In genomic region chr13:25872871-25873607, GRCh38 we compare ENCODE assay signal across 17 cellular contexts.
DNase-seq lines count a peak whose midpoint lies in the region; ATAC-seq and TF ChIP-seq lines count a peak whose summit lies in the region.
"Had no signal": no experiment of that assay in that cellular context is flagged by ENCODE, and none has a peak within 500 bp of the region (broad histone marks: within the 10 kb centered on the region; RNA-seq: fewer than 3 reads in every experiment).

No MANE protein-coding gene starts in this region.

- ATAC-seq in sciatic nerve (peak; percentile 56), GM18867 (IDR thresholded peaks at IDR 0.05; ENCODE audit: unreplicated experiment) (no peak), HG03175 (IDR thresholded peaks at IDR 0.05; ENCODE audit: unreplicated experiment) (no peak)
- ATAC-seq: body of pancreas; effector memory CD8-positive, alpha-beta T cell; gastroesophageal sphincter had no signal

- H3K36me3 Mint-ChIP-seq in activated naive CD4-positive, alpha-beta T cell treated with anti-CD3 and anti-CD28 coated beads, Interleukin-2, amount 50 U/mL, for 24 hours: no peaks in the 10 kb centered on the region
- peaks cover 11% of the 10 kb centered on the region for H3K36me3 Mint-ChIP-seq in activated naive CD4-positive, alpha-beta T cell treated with anti-CD3 and anti-CD28 coated beads, Interleukin-2, amount 10 ng/mL, durations not matched to agents 7 days and 5 days
- peaks cover 24% of the 10 kb centered on the region for H3K36me3 Mint-ChIP-seq in activated naive CD8-positive, alpha-beta T cell treated with anti-CD3 and anti-CD28 coated beads for 36 hours

- peak overlapping the region; percentile 2 for H3K4me3 Mint-ChIP-seq in activated naive CD4-positive, alpha-beta T cell treated with anti-CD3 and anti-CD28 coated beads, Interleukin-2, amount 50 U/mL, for 24 hours
- no peak overlapping the region for H3K4me3 Mint-ChIP-seq in activated naive CD4-positive, alpha-beta T cell treated with anti-CD3 and anti-CD28 coated beads, Interleukin-2, amount 10 ng/mL, durations not matched to agents 7 days and 5 days
- no peak overlapping the region for H3K4me3 Mint-ChIP-seq in activated naive CD8-positive, alpha-beta T cell treated with anti-CD3 and anti-CD28 coated beads for 36 hours
- H3K4me3 Mint-ChIP-seq: effector memory CD8-positive, alpha-beta T cell had no signal

- H3K27me3 Mint-ChIP-seq in activated naive CD4-positive, alpha-beta T cell treated with anti-CD3 and anti-CD28 coated beads, Interleukin-2, amount 50 U/mL, for 24 hours: no peaks in the 10 kb centered on the region
- H3K27me3 Mint-ChIP-seq in activated naive CD4-positive, alpha-beta T cell treated with anti-CD3 and anti-CD28 coated beads, Interleukin-2, amount 10 ng/mL, durations not matched to agents 7 days and 5 days: no peaks in the 10 kb centered on the region
- no peaks in the 10 kb centered on the region for H3K27me3 Mint-ChIP-seq in activated naive CD8-positive, alpha-beta T cell treated with anti-CD3 and anti-CD28 coated beads for 36 hours
- H3K27me3 Mint-ChIP-seq: effector memory CD8-positive, alpha-beta T cell had no signal

- intact Hi-C loops in sciatic nerve (cut with DNase I): no loop called here

- no peak for TF ChIP-seq CTCF in NB4 (IDR thresholded peaks at IDR 0.05; ENCODE audit: low read depth, low read length)

- no peak for TF ChIP-seq POLR2A in NB4 (IDR thresholded peaks at IDR 0.05; ENCODE audit: extremely low read depth, insufficient read length)

- CTCF ChIA-PET in activated naive CD4-positive, alpha-beta T cell treated with anti-CD3 and anti-CD28 coated beads, Interleukin-2, amount 10 ng/mL, durations not matched to agents 7 days and 5 days (lab: Charles Lee): interaction anchor here (0.8 to 0.9 kb wide), 2 partner anchors 28 to 199 kb away, joined by 3 read pairs; no protein-coding TSS in a partner anchor

- H3K4me3 ChIP-seq in NB4 (ENCODE audit: low read depth, low read length): no peak overlapping the region
- H3K4me3 ChIP-seq: body of pancreas, gastroesophageal sphincter, pancreas had no signal

- H3K4me1 Mint-ChIP-seq in activated naive CD4-positive, alpha-beta T cell treated with anti-CD3 and anti-CD28 coated beads, Interleukin-2, amount 50 U/mL, for 24 hours: peaks cover 73% of the 10 kb centered on the region
- H3K4me1 Mint-ChIP-seq in activated naive CD4-positive, alpha-beta T cell treated with anti-CD3 and anti-CD28 coated beads, Interleukin-2, amount 10 ng/mL, durations not matched to agents 7 days and 5 days: peaks cover 66% of the 10 kb centered on the region
- peaks cover 63% of the 10 kb centered on the region for H3K4me1 Mint-ChIP-seq in activated naive CD8-positive, alpha-beta T cell treated with anti-CD3 and anti-CD28 coated beads for 36 hours

- H3K9me3 Mint-ChIP-seq in activated naive CD4-positive, alpha-beta T cell treated with anti-CD3 and anti-CD28 coated beads, Interleukin-2, amount 50 U/mL, for 24 hours: peaks cover 17% of the 10 kb centered on the region
- H3K9me3 Mint-ChIP-seq in activated naive CD4-positive, alpha-beta T cell treated with anti-CD3 and anti-CD28 coated beads, Interleukin-2, amount 10 ng/mL, durations not matched to agents 7 days and 5 days: peaks cover 6% of the 10 kb centered on the region
- H3K9me3 Mint-ChIP-seq in activated naive CD8-positive, alpha-beta T cell treated with anti-CD3 and anti-CD28 coated beads for 36 hours: peaks cover 18% of the 10 kb centered on the region

- no peak for DNase-seq in activated naive CD4-positive, alpha-beta T cell treated with anti-CD3 and anti-CD28 coated beads, Interleukin-2, amount 10 ng/mL, durations not matched to agents 7 days and 5 days
- DNase-seq in NB4 (ENCODE audit: low read depth): peak; percentile 96
- peak; percentile 18 for DNase-seq in activated naive CD8-positive, alpha-beta T cell treated with anti-CD3 and anti-CD28 coated beads for 36 hours
- DNase-seq in sciatic nerve (ENCODE audit: low spot score): no peak
- no peak for DNase-seq in activated CD8-positive, alpha-beta memory T cell treated with anti-CD3 and anti-CD28 coated beads for 24 hours
- DNase-seq: body of pancreas; effector memory CD8-positive, alpha-beta T cell; HCEC 1CT; midbrain; NCI-H187; pancreas; SHP77 treated with DMSO at 0.1 percent for 48 hours; WERI-Rb-1 had no signal

- H3K27ac Mint-ChIP-seq in activated naive CD4-positive, alpha-beta T cell treated with anti-CD3 and anti-CD28 coated beads, Interleukin-2, amount 50 U/mL, for 24 hours: peak overlapping the region; percentile 26
- no peak overlapping the region for H3K27ac Mint-ChIP-seq in activated naive CD4-positive, alpha-beta T cell treated with anti-CD3 and anti-CD28 coated beads, Interleukin-2, amount 10 ng/mL, durations not matched to agents 7 days and 5 days
- peak overlapping the region; percentile 47 for H3K27ac Mint-ChIP-seq in activated naive CD8-positive, alpha-beta T cell treated with anti-CD3 and anti-CD28 coated beads for 36 hours

Comparison
In these comparisons a context has a peak if more than half of its experiments do, and no peak if none do; other contexts are left out.
1. DNase-seq: peak in NB4 (single experiment) and activated naive CD8-positive, alpha-beta T cell treated with anti-CD3 and anti-CD28 coated beads for 36 hours (single experiment); none in activated naive CD4-positive, alpha-beta T cell treated with anti-CD3 and anti-CD28 coated beads, Interleukin-2, amount 10 ng/mL, durations not matched to agents 7 days and 5 days (single experiment), sciatic nerve (single experiment) and activated CD8-positive, alpha-beta memory T cell treated with anti-CD3 and anti-CD28 coated beads for 24 hours (single experiment).